ENCODE assay signal across 20 cellular contexts in the genomic region with DNA sequence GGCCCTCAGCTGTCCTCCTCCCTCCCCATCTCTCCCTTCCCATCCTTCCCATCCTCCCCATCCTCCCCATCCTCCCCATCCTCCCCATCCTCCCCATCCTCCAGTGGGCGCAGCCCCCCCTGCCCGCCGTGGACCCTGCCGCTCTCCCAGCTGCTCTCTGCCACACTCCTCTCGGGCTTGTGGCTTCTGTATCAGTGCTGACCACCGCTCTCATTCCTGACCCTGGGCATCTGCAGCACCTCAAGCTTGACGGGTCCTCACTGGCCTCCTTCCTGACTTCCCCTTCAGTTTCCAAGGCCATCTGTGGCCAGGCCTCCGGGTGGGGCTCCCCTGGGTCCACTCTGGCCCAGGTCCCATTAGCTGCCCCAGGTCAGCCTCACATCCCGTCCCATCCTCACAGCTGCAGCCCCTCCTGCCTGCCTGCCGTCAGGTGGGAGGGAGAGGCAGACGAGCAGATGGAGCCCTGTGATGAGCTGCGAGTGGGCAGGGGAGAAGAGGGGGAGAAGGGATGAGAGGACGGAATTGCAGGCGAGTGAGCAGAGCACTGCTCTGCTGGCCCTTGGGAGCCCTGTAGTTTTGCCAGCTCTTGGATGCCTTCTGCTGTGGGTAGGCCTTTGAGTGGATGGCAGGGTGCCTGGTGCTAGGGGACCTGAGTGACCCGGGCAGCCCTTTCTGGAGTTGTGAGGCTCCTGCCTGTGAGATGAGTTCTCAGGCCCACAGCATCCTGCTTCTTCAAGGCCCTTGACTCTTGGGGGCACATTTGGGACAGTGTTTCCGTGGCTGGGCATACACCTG. TPM values are rescaled to one million over a fixed set of nuclear protein-coding genes. Genes with fewer than 3 reads are reported as not detected.
DNase-seq lines count a peak whose midpoint lies in the region; ATAC-seq and TF ChIP-seq lines count a peak whose summit lies in the region.
"Had no signal": no experiment of that assay in that cellular context is flagged by ENCODE, and none has a peak within 500 bp of the region (broad histone marks: within the 10 kb centered on the region; RNA-seq: fewer than 3 reads in every experiment).

No MANE protein-coding gene starts in this region.

- in situ Hi-C loops in brain microvascular endothelial cell (cut with HindIII; ENCODE audit: low pct_ligation_motif_present, low sequenced_read_pairs), result no loop called here

- H3K4me1 Mint-ChIP-seq in memory B cell (no peaks in the 10 kb centered on the region), type B pancreatic cell (ENCODE audit: unreplicated experiment) (peaks cover 11% of the 10 kb centered on the region)

- peak; percentile 70 to 90 (median 84) for ATAC-seq in heart left ventricle
- ATAC-seq in memory B cell (ENCODE audit: low read depth), result no peak
- no peak for ATAC-seq in HG02970 (IDR thresholded peaks at IDR 0.05; ENCODE audit: low FRiP score, unreplicated experiment)
- no peak for ATAC-seq in HG03520 (IDR thresholded peaks at IDR 0.05; ENCODE audit: unreplicated experiment)

- H3K36me3 Mint-ChIP-seq in memory B cell (peaks cover 23% of the 10 kb centered on the region), type B pancreatic cell (peaks cover 17% of the 10 kb centered on the region)

- H3K27ac Mint-ChIP-seq in memory B cell (peak overlapping the region; percentile 32), type B pancreatic cell (no peak overlapping the region)

- TF ChIP-seq CTCF in heart left ventricle (IDR thresholded peaks at IDR 0.05) (no peak), right atrium auricular region (IDR thresholded peaks at IDR 0.05) (no peak), brain microvascular endothelial cell (IDR thresholded peaks at IDR 0.05; ENCODE audit: low read depth, low read length, missing control alignments) (no peak), type B pancreatic cell (conservative IDR thresholded peaks at IDR 0.05) (no peak)

- H3K27me3 Mint-ChIP-seq in memory B cell (no peaks in the 10 kb centered on the region), type B pancreatic cell (peaks cover 6% of the 10 kb centered on the region)

- H3K27me3 ChIP-seq in heart left ventricle (no peaks in the 10 kb centered on the region), right atrium auricular region (no peaks in the 10 kb centered on the region), brain microvascular endothelial cell (replicated peaks) (no peaks in the 10 kb centered on the region)
- H3K27me3 ChIP-seq: SJSA1 had no signal

- intact Hi-C loops in heart left ventricle (cut with DNase I), result no loop called here

- peak in 4 of 5 donors; percentile 47 to 82 (median 58) for DNase-seq in heart left ventricle
- no peak for DNase-seq in right atrium auricular region (ENCODE audit: low spot score)
- DNase-seq in cerebellum (ENCODE audit: low spot score), result peak; percentile 17
- no peak for DNase-seq in memory B cell (ENCODE audit: low spot score in 2 of 2)
- no peak for DNase-seq in brain microvascular endothelial cell
- no peak for DNase-seq in type B pancreatic cell (ENCODE audit: extremely low spot score, unreplicated experiment)
- DNase-seq: COR-L47, EL, GOT3, NCI-H1105 treated with DMSO at 0.1 percent for 48 hours, NCI-H187, NCI-H446, NCI-H748 treated with DMSO at 0.1 percent for 48 hours, OCI-M1 had no signal

- H3K36me3 ChIP-seq in heart left ventricle (peaks cover 0 to 5% (median 0%) of the 10 kb centered on the region in 9 donors), right atrium auricular region (peaks cover 8% of the 10 kb centered on the region), brain microvascular endothelial cell (replicated peaks) (no peaks in the 10 kb centered on the region)

- H3K4me3 ChIP-seq in heart left ventricle (no peak overlapping the region), right atrium auricular region (no peak overlapping the region), brain microvascular endothelial cell (ENCODE audit: low read depth, low read length) (no peak overlapping the region)
- H3K4me3 ChIP-seq: A549, SJSA1 had no signal

- H3K4me3 Mint-ChIP-seq in memory B cell (no peak overlapping the region), type B pancreatic cell (no peak overlapping the region)
- H3K4me3 Mint-ChIP-seq: CD14-positive monocyte had no signal

- TF ChIP-seq POLR2A in heart left ventricle (IDR thresholded peaks at IDR 0.05), result no peak

- H3K27ac ChIP-seq in heart left ventricle (no peak overlapping the region), right atrium auricular region (no peak overlapping the region), brain microvascular endothelial cell (no peak overlapping the region)
- H3K27ac ChIP-seq: A549, SJSA1 had no signal

- H3K9me3 ChIP-seq in heart left ventricle (peaks cover 0 to 11% (median 0%) of the 10 kb centered on the region in 12 donors), right atrium auricular region (peaks cover 0 to 8% of the 10 kb centered on the region in 2 donors)

- H3K9me3 Mint-ChIP-seq in memory B cell (no peaks in the 10 kb centered on the region), type B pancreatic cell (peaks cover 5% of the 10 kb centered on the region)

- 57 to 62% (median 59%) methylated on average over 16 of the region's 16 CpGs for WGBS in heart left ventricle, 4 donors

- H3K4me1 ChIP-seq in heart left ventricle, result peaks cover 0 to 13% (median 0%) of the 10 kb centered on the region in 12 donors
- H3K4me1 ChIP-seq in right atrium auricular region, result no peaks in the 10 kb centered on the region
- H3K4me1 ChIP-seq: A549, SJSA1 had no signal

RNA-seq across cellular contexts. Expression of a gene that starts 35.8 kb away (rescaled TPM):
- total RNA-seq in heart left ventricle (10 to 100 TPM; 10.4 to 23.5 (median 14.2) TPM), right atrium auricular region (10 to 100 TPM; 10.3 to 23.7 TPM), cerebellum (8.1 TPM), type B pancreatic cell (ENCODE audit: low replicate concordance) (12.7 and 13.6 TPM in 2 replicates)
- 1 to 10 TPM; 5.6 to 6.7 TPM for polyA plus RNA-seq in heart left ventricle

RNA-seq across cellular contexts. Expression of a gene that starts 47.6 kb away (rescaled TPM):
- not detected for total RNA-seq in heart left ventricle
- not detected for polyA plus RNA-seq in heart left ventricle
- not detected for total RNA-seq in right atrium auricular region
- total RNA-seq in cerebellum, result 0.54 TPM
- 0.29 and 0.48 TPM in 2 replicates for total RNA-seq in type B pancreatic cell (ENCODE audit: low replicate concordance)
- total RNA-seq: RPMI7951, SJSA1 had no signal
- polyA plus RNA-seq: CD14-positive monocyte had no signal

Comparison
In these comparisons a context has a peak if more than half of its experiments do, and no peak if none do; other contexts are left out.
1. DNase-seq: peak in heart left ventricle (4 of 5) and cerebellum (single experiment); none in right atrium auricular region (single experiment), memory B cell (0 of 2), brain microvascular endothelial cell (single experiment) and type B pancreatic cell (single experiment).
2. ATAC-seq: peak in heart left ventricle (4 of 4); none in memory B cell (single experiment), HG02970 (single experiment) and HG03520 (single experiment).